In the genomic region with DNA sequence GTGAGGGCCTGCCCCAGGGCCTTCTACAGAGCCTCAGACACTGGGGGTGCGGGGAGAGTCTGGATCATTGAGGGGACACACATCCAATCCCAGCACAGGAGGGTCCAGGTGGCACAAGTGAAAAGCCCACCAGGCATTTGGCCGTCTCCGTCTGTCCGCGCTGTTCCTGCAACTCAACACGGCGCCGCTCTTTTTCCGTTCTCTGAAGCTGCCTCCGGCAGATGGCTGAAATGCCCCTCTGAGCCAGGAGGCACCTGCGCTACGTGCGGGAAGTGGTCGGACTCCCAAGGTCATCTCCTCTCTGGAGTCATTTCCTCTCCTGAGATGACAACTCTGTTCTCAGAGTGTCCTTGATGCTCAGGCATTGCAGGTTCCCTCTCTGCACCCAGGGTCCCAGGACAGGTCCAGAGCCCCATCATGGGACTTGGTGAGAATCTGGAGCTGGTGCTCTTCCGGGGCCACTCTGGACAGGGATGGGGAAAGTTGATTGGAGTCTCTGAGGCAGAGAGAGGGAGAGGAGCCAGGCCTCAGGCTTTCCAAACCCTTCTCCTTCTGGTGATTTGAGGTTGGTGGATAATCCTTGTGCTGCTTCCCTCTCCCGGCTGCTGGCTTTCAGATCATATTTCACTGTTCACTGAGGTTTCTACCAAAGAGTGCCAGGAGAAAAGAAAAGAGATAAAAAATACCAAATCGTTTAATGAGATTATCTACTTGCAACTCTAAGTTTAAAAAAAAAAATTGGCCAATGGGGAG, we compare ENCODE assay signal across 26 cellular contexts. TPM values are rescaled to one million over a fixed set of nuclear protein-coding genes. Genes with fewer than 3 reads are reported as not detected.
DNase-seq lines count a peak whose midpoint lies in the region; ATAC-seq and TF ChIP-seq lines count a peak whose summit lies in the region.
"Had no signal": no experiment of that assay in that cellular context is flagged by ENCODE, and none has a peak within 500 bp of the region (broad histone marks: within the 10 kb centered on the region; RNA-seq: fewer than 3 reads in every experiment).

No MANE protein-coding gene starts in this region.

- no peak overlapping the region for H4K8ac ChIP-seq in neuronal stem cell (ENCODE audit: low read depth, low read length)

- H3K79me1 ChIP-seq in neuronal stem cell (ENCODE audit: low read depth, low read length): no peaks in the 10 kb centered on the region

- no peaks in the 10 kb centered on the region for H3K9me3 Mint-ChIP-seq in endodermal cell
- H3K9me3 Mint-ChIP-seq: activated naive CD8-positive, alpha-beta T cell treated with anti-CD3 and anti-CD28 coated beads for 36 hours; activated T-helper 2 cell treated with anti-CD3 and anti-CD28 coated beads, Interferon-gamma antibody, Interleukin-2, Interleukin-4, amounts not matched to agents 10 μg/mL and 5 μg/mL and 100 μg/mL, durations not matched to agents 14 hours and 24 hours and 36 hours; CD8-positive, alpha-beta memory T cell; naive B cell had no signal

- H3K4me3 ChIP-seq in HUES6 (ENCODE audit: low read depth, low read length) (no peak overlapping the region), endodermal cell (ENCODE audit: low read length) (no peak overlapping the region), neuronal stem cell (ENCODE audit: low read length in 2 of 2) (no peak overlapping the region), MM.1S (ENCODE audit: low read length) (no peak overlapping the region), OCI-LY7 (ENCODE audit: low read depth, low read length, poor library complexity, severe bottlenecking) (no peak overlapping the region)
- H3K4me3 ChIP-seq: pancreas, right atrium auricular region, stomach, tibial nerve had no signal

- H3K4me3 Mint-ChIP-seq in endodermal cell: no peak overlapping the region
- H3K4me3 Mint-ChIP-seq: activated naive CD8-positive, alpha-beta T cell treated with anti-CD3 and anti-CD28 coated beads for 36 hours; CD8-positive, alpha-beta memory T cell had no signal

- no peaks in the 10 kb centered on the region for H3K9me3 ChIP-seq in HUES6 (ENCODE audit: control insufficient read depth, insufficient read depth, low read depth, low read length)
- H3K9me3 ChIP-seq in endodermal cell (ENCODE audit: control insufficient read depth, low read length): no peaks in the 10 kb centered on the region
- H3K9me3 ChIP-seq in neuronal stem cell (replicated peaks in 1 of 2; ENCODE audit: control insufficient read depth in 2 of 2, insufficient read depth in 1 of 2, low read depth in 1 of 2, low read length in 2 of 2): no peaks in the 10 kb centered on the region
- H3K9me3 ChIP-seq in MM.1S (replicated peaks; ENCODE audit: insufficient read depth, low read length): no peaks in the 10 kb centered on the region
- no peaks in the 10 kb centered on the region for H3K9me3 ChIP-seq in OCI-LY7 (ENCODE audit: low read length)
- H3K9me3 ChIP-seq: pancreas, right atrium auricular region, stomach, tibial nerve had no signal

- H3K4me1 ChIP-seq in HUES6 (ENCODE audit: control insufficient read depth, insufficient read depth, low read length): peaks cover 40% of the 10 kb centered on the region
- peaks cover 24% of the 10 kb centered on the region for H3K4me1 ChIP-seq in endodermal cell (ENCODE audit: control insufficient read depth, insufficient read depth, low read length)
- H3K4me1 ChIP-seq in neuronal stem cell (ENCODE audit: control insufficient read depth in 2 of 2, insufficient read depth in 1 of 2, low read depth in 1 of 2, low read length in 2 of 2): peaks cover 1 to 5% of the 10 kb centered on the region in 2 donors
- H3K4me1 ChIP-seq in MM.1S (ENCODE audit: low read length): no peaks in the 10 kb centered on the region
- H3K4me1 ChIP-seq in OCI-LY7 (ENCODE audit: insufficient read depth, low read length, poor library complexity, severe bottlenecking): peaks cover 10% of the 10 kb centered on the region
- H3K4me1 ChIP-seq: pancreas, right atrium auricular region, stomach, tibial nerve had no signal

- H3K27ac Mint-ChIP-seq in endodermal cell: no peak overlapping the region
- H3K27ac Mint-ChIP-seq: activated naive CD8-positive, alpha-beta T cell treated with anti-CD3 and anti-CD28 coated beads for 36 hours; activated T-helper 2 cell treated with anti-CD3 and anti-CD28 coated beads, Interferon-gamma antibody, Interleukin-2, Interleukin-4, amounts not matched to agents 10 μg/mL and 5 μg/mL and 100 μg/mL, durations not matched to agents 14 hours and 24 hours and 36 hours; CD8-positive, alpha-beta memory T cell had no signal

- no peak overlapping the region for H2BK12ac ChIP-seq in neuronal stem cell (ENCODE audit: low read length)

- DNase-seq in NCI-H82 treated with DMSO at 0.1 percent for 48 hours (lab: John Stamatoyannopoulos, UW; ENCODE audit: unreplicated experiment): peak; percentile 80
- peak; percentile 56 for DNase-seq in endodermal cell
- DNase-seq in neuronal stem cell (ENCODE audit: low spot score): no peak
- no peak for DNase-seq in MM.1S
- DNase-seq in OCI-LY7 (ENCODE audit: low spot score): no peak
- DNase-seq: activated CD4-positive, alpha-beta T cell treated with anti-CD3 and anti-CD28 coated beads, Interleukin-2, amount 50 U/mL, for 1 hour; activated naive CD8-positive, alpha-beta T cell treated with anti-CD3 and anti-CD28 coated beads for 36 hours; CD8-positive, alpha-beta memory T cell; effector memory CD4-positive, alpha-beta T cell; hippocampal formation; naive B cell; NCI-H1417; NCI-H774; pancreas; stimulated activated CD4-positive, alpha-beta T cell treated with anti-CD3 and anti-CD28 coated beads, Interleukin-4, amount 100 ng/mL, for 4 hours; stomach; T-helper 2 cell had no signal

- no peak for TF ChIP-seq CTCF in endodermal cell (conservative IDR thresholded peaks at IDR 0.05)
- no peak for TF ChIP-seq CTCF in MM.1S (IDR thresholded peaks at IDR 0.05; ENCODE audit: low read length)
- no peak for TF ChIP-seq CTCF in OCI-LY7 (conservative IDR thresholded peaks at IDR 0.05; ENCODE audit: low read length)

- H3K14ac ChIP-seq in neuronal stem cell (ENCODE audit: low read length): no peak overlapping the region

- no peaks in the 10 kb centered on the region for H3K9me2 ChIP-seq in MM.1S (replicated peaks; ENCODE audit: insufficient read depth, low read length)
- H3K9me2 ChIP-seq in OCI-LY7 (ENCODE audit: insufficient read depth, low read length): no peaks in the 10 kb centered on the region

- H3K36me3 ChIP-seq in HUES6 (ENCODE audit: control insufficient read depth, insufficient read depth, low read length): no peaks in the 10 kb centered on the region
- H3K36me3 ChIP-seq in endodermal cell (ENCODE audit: control insufficient read depth, insufficient read depth, low read length): no peaks in the 10 kb centered on the region
- H3K36me3 ChIP-seq in neuronal stem cell (replicated peaks in 1 of 2; ENCODE audit: control insufficient read depth in 2 of 2, insufficient read depth in 2 of 2, low read length in 2 of 2): no peaks in the 10 kb centered on the region
- H3K36me3 ChIP-seq in MM.1S (replicated peaks; ENCODE audit: insufficient read depth, low read length): no peaks in the 10 kb centered on the region
- H3K36me3 ChIP-seq in OCI-LY7 (ENCODE audit: insufficient read depth, low read length): no peaks in the 10 kb centered on the region
- H3K36me3 ChIP-seq: pancreas, right atrium auricular region, stomach, tibial nerve had no signal

- intact Hi-C loops in OCI-LY7 (cut with micrococcal nuclease; ENCODE audit: unreplicated experiment): no loop called here

- H2AFZ ChIP-seq in neuronal stem cell (ENCODE audit: low read length) (no peak overlapping the region), MM.1S (ENCODE audit: low read length) (no peak overlapping the region), OCI-LY7 (ENCODE audit: low read length) (no peak overlapping the region)

- H3K27me3 Mint-ChIP-seq in endodermal cell (ENCODE audit: insufficient read depth): no peaks in the 10 kb centered on the region
- H3K27me3 Mint-ChIP-seq: activated naive CD8-positive, alpha-beta T cell treated with anti-CD3 and anti-CD28 coated beads for 36 hours; CD8-positive, alpha-beta memory T cell; naive B cell had no signal

- H3K27me3 ChIP-seq in HUES6 (ENCODE audit: control insufficient read depth, insufficient read depth, low read length) (no peaks in the 10 kb centered on the region), endodermal cell (ENCODE audit: control insufficient read depth, insufficient read depth, low read length, poor library complexity, severe bottlenecking) (no peaks in the 10 kb centered on the region), neuronal stem cell (ENCODE audit: control insufficient read depth in 3 of 3, insufficient read depth in 3 of 3, low read depth in 1 of 3, low read length in 3 of 3) (peaks cover 0 to 19% (median 0%) of the 10 kb centered on the region in 3 experiments), MM.1S (replicated peaks; ENCODE audit: insufficient read depth, low read length) (no peaks in the 10 kb centered on the region)
- H3K27me3 ChIP-seq: pancreas, right atrium auricular region, stomach, tibial nerve had no signal

- POLR2A ChIA-PET in OCI-LY7 (lab: Charles Lee): interaction anchor here (0.5 kb wide), 1 partner anchor 439 kb away, joined by 3 read pairs; no protein-coding TSS in a partner anchor

- no peak overlapping the region for H2BK15ac ChIP-seq in neuronal stem cell (ENCODE audit: low read length)

- H3K4ac ChIP-seq in neuronal stem cell (ENCODE audit: low read length): no peak overlapping the region

- H3K4me2 ChIP-seq in neuronal stem cell (ENCODE audit: insufficient read depth, low read length, poor library complexity, severe bottlenecking): no peak overlapping the region
- no peak overlapping the region for H3K4me2 ChIP-seq in MM.1S (ENCODE audit: low read depth, low read length)
- H3K4me2 ChIP-seq in OCI-LY7 (ENCODE audit: low read length): no peak overlapping the region

- H2BK120ac ChIP-seq in neuronal stem cell (ENCODE audit: low read depth, low read length): no peak overlapping the region

- H3K79me2 ChIP-seq in MM.1S (ENCODE audit: low read length) (no peaks in the 10 kb centered on the region), OCI-LY7 (ENCODE audit: insufficient read depth, low read depth, low read length) (no peaks in the 10 kb centered on the region)

- H3K27ac ChIP-seq in HUES6 (ENCODE audit: low read depth, low read length): peak overlapping the region; percentile 66; the same call in 1 of the 2 replicates
- H3K27ac ChIP-seq in endodermal cell (ENCODE audit: low read depth, low read length): no peak overlapping the region
- no peak overlapping the region for H3K27ac ChIP-seq in neuronal stem cell (replicated peaks; ENCODE audit: low read length)
- H3K27ac ChIP-seq in MM.1S (ENCODE audit: low read length): no peak overlapping the region
- no peak overlapping the region for H3K27ac ChIP-seq in OCI-LY7 (ENCODE audit: low read depth, low read length, poor library complexity, severe bottlenecking)
- H3K27ac ChIP-seq: pancreas, right atrium auricular region, stomach, tibial nerve, VCaP had no signal

- ATAC-seq in GM18868 (IDR thresholded peaks at IDR 0.05; ENCODE audit: unreplicated experiment): no peak
- ATAC-seq: esophagus mucosa, pancreas had no signal

- H2AK5ac ChIP-seq in neuronal stem cell (ENCODE audit: low read depth, low read length): peak overlapping the region; percentile 6

- H3K18ac ChIP-seq in neuronal stem cell (ENCODE audit: low read length): peak overlapping the region; percentile 4

- 93 to 95% methylated on average over 16 to 17 of the region's 17 CpGs for WGBS in endodermal cell (ENCODE audit: insufficient coverage in 1 of 2, insufficient read length in 1 of 2), 2 experiments
- no CpG with 5 or more reads among the region's 17 CpGs for WGBS in neuronal stem cell (ENCODE audit: extremely low coverage in 2 of 2, insufficient read length in 2 of 2, insufficient replicate concordance in 1 of 2), 2 donors

- no peaks in the 10 kb centered on the region for H4K20me1 ChIP-seq in MM.1S (ENCODE audit: insufficient read depth, low read length)
- no peaks in the 10 kb centered on the region for H4K20me1 ChIP-seq in OCI-LY7 (ENCODE audit: insufficient read depth, low read length)

- H3F3A ChIP-seq in MM.1S (ENCODE audit: insufficient read depth, low read length): no peaks in the 10 kb centered on the region

- no peak overlapping the region for H4K91ac ChIP-seq in neuronal stem cell (ENCODE audit: low read depth, low read length, poor library complexity)

- BruUV-seq in OCI-LY7 (replicated peaks; lab: Mats Ljungman, UMichigan): no TSS peak

- no peak overlapping the region for H2BK5ac ChIP-seq in neuronal stem cell (ENCODE audit: low read length)

- H3K9ac ChIP-seq in HUES6 (ENCODE audit: low read length): no peak overlapping the region
- no peak overlapping the region for H3K9ac ChIP-seq in endodermal cell (ENCODE audit: extremely low read depth, low read length, poor library complexity, severe bottlenecking)
- H3K9ac ChIP-seq in neuronal stem cell (ENCODE audit: low read depth, low read length, poor library complexity): no peak overlapping the region
- H3K9ac ChIP-seq in MM.1S (ENCODE audit: low read length): no peak overlapping the region

- H3K36me3 Mint-ChIP-seq in endodermal cell (ENCODE audit: low read depth): no peaks in the 10 kb centered on the region
- H3K36me3 Mint-ChIP-seq: activated naive CD8-positive, alpha-beta T cell treated with anti-CD3 and anti-CD28 coated beads for 36 hours; CD8-positive, alpha-beta memory T cell; naive B cell had no signal

- no peak overlapping the region for H3K23ac ChIP-seq in neuronal stem cell (ENCODE audit: low read depth, low read length, poor library complexity)

- CTCF ChIA-PET in OCI-LY7 (lab: Charles Lee; ENCODE audit: unreplicated experiment): no interaction called here

- H3K4me1 Mint-ChIP-seq in endodermal cell: peaks cover 41% of the 10 kb centered on the region
- H3K4me1 Mint-ChIP-seq: activated naive CD8-positive, alpha-beta T cell treated with anti-CD3 and anti-CD28 coated beads for 36 hours; CD8-positive, alpha-beta memory T cell; naive B cell had no signal

RNA-seq across cellular contexts. Expression of a gene that starts 14.0 kb away (rescaled TPM):
- 10 to 100 TPM; 16.8 to 86.3 TPM for total RNA-seq in endodermal cell
- polyA plus RNA-seq in endodermal cell (2013, experiment 1 of 2): 41.3 TPM
- polyA plus RNA-seq in endodermal cell (2013, experiment 2 of 2): 48.9 TPM
- polyA plus RNA-seq in neuronal stem cell (2013, experiment 1 of 2): 0.13 TPM
- polyA plus RNA-seq in neuronal stem cell (2013, experiment 2 of 2): 0.17 TPM
- total RNA-seq in OCI-LY7 (2014; rRNA removed; shearing (Covaris generic)): 0.28 and 0.82 TPM in 2 replicates
- total RNA-seq in OCI-LY7 (2022): 2.2 and 2.7 TPM in 2 replicates
- total RNA-seq: activated T-helper 2 cell treated with anti-CD3 and anti-CD28 coated beads, Interferon-gamma antibody, Interleukin-2, Interleukin-4, amounts not matched to agents 10 μg/mL and 5 μg/mL and 100 μg/mL, durations not matched to agents 14 hours and 24 hours and 36 hours; CD8-positive, alpha-beta memory T cell; esophagus mucosa; frontal cortex; pancreas; right atrium auricular region; RPMI7951; stomach; tibial nerve had no signal
- polyA plus RNA-seq: CD8-positive, alpha-beta memory T cell; pancreas had no signal

RNA-seq across cellular contexts. Expression of a gene that starts 22.9 kb away (rescaled TPM):
- total RNA-seq in endodermal cell: 10 to 100 TPM; 34.8 to 48.0 TPM
- 22.3 TPM for polyA plus RNA-seq in endodermal cell (2013, experiment 1 of 2)
- polyA plus RNA-seq in endodermal cell (2013, experiment 2 of 2): 24.1 TPM
- 17.2 TPM for polyA plus RNA-seq in neuronal stem cell (2013, experiment 1 of 2)
- 17.4 TPM for polyA plus RNA-seq in neuronal stem cell (2013, experiment 2 of 2)
- total RNA-seq in OCI-LY7 (2014; rRNA removed; shearing (Covaris generic)): 30.3 and 35.3 TPM in 2 replicates
- 51.7 and 54.1 TPM in 2 replicates for total RNA-seq in OCI-LY7 (2022)

Comparison
In these comparisons a context has a peak if more than half of its experiments do, and no peak if none do; other contexts are left out.
1. DNase-seq: peak in NCI-H82 treated with DMSO at 0.1 percent for 48 hours (single experiment) and endodermal cell (single experiment); none in neuronal stem cell (single experiment), MM.1S (single experiment) and OCI-LY7 (single experiment).
2. RNA of a gene that starts 14.0 kb away (total RNA-seq): 16.8 to 86.3 TPM in endodermal cell; 0.28 to 2.7 TPM in OCI-LY7; every median in the first group is over 4 times any median in the second.